Comparison of ENCODE assay signal across 1 cellular context in genomic region chr5:168317521-168318147, GRCh38.
TF ChIP-seq lines count a peak whose summit lies in the region.

No MANE protein-coding gene starts in this region.

TF ChIP-seq in HepG2, 621 proteins besides CTCF, POLR2A, EP300 and RAD21 (continued from another document):
- TF ChIP-seq NRL (CRISPR knock-in tag; IDR thresholded peaks at IDR 0.05; ENCODE audit: borderline replicate concordance), result no peak
- peak; percentile 37; the same call in 1 of the 2 replicates for TF ChIP-seq SOX5 (CRISPR knock-in tag; IDR thresholded peaks at IDR 0.05; ENCODE audit: borderline replicate concordance)
- TF ChIP-seq KLF13 (CRISPR knock-in tag; IDR thresholded peaks at IDR 0.05), result no peak
- no peak for TF ChIP-seq FOXC1 (CRISPR knock-in tag; IDR thresholded peaks at IDR 0.05; ENCODE audit: borderline replicate concordance)
- peak; percentile 44; the same call in 1 of the 2 replicates for TF ChIP-seq GATAD2A (CRISPR knock-in tag; IDR thresholded peaks at IDR 0.05)
- no peak for TF ChIP-seq ELF3 (CRISPR knock-in tag; IDR thresholded peaks at IDR 0.05)
- peak; percentile 39; the same call in 1 of the 2 replicates for TF ChIP-seq SIX1 (CRISPR knock-in tag; IDR thresholded peaks at IDR 0.05; ENCODE audit: borderline replicate concordance)
- 0 out of 2 replicates have a peak, but pooled peaks have one; percentile 35 for TF ChIP-seq FOXA3 (CRISPR knock-in tag; IDR thresholded peaks at IDR 0.05)
- peak; percentile 86 for TF ChIP-seq FOSL2 (CRISPR knock-in tag; IDR thresholded peaks at IDR 0.05)
- TF ChIP-seq ZNF747 (CRISPR knock-in tag; IDR thresholded peaks at IDR 0.05; ENCODE audit: borderline replicate concordance), result no peak
- peak; percentile 79 for TF ChIP-seq CREM (IDR thresholded peaks at IDR 0.05)
- no peak for TF ChIP-seq CREM (CRISPR knock-in tag; IDR thresholded peaks at IDR 0.05)
- 0 out of 2 replicates have a peak, but pooled peaks have one; percentile 13 for TF ChIP-seq RXRB (CRISPR knock-in tag; IDR thresholded peaks at IDR 0.05; ENCODE audit: borderline replicate concordance)
- TF ChIP-seq CEBPB (IDR thresholded peaks at IDR 0.05; ENCODE audit: borderline replicate concordance, low read depth, low read length), result peak; percentile 64
- TF ChIP-seq, protein P1, sequence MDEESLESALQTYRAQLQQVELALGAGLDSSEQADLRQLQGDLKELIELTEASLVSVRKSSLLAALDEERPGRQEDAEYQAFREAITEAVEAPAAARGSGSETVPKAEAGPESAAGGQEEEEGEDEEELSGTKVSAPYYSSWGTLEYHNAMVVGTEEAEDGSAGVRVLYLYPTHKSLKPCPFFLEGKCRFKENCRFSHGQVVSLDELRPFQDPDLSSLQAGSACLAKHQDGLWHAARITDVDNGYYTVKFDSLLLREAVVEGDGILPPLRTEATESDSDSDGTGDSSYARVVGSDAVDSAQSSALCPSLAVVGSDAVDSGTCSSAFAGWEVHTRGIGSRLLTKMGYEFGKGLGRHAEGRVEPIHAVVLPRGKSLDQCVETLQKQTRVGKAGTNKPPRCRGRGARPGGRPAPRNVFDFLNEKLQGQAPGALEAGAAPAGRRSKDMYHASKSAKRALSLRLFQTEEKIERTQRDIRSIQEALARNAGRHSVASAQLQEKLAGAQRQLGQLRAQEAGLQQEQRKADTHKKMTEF (CRISPR knock-in tag; IDR thresholded peaks at IDR 0.05), result 0 out of 2 replicates have a peak, but pooled peaks have one; percentile 27
- peak; percentile 65 for TF ChIP-seq TEAD3 (CRISPR knock-in tag; optimal IDR thresholded peaks at IDR 0.05; ENCODE audit: borderline replicate concordance)
- TF ChIP-seq, protein P2, sequence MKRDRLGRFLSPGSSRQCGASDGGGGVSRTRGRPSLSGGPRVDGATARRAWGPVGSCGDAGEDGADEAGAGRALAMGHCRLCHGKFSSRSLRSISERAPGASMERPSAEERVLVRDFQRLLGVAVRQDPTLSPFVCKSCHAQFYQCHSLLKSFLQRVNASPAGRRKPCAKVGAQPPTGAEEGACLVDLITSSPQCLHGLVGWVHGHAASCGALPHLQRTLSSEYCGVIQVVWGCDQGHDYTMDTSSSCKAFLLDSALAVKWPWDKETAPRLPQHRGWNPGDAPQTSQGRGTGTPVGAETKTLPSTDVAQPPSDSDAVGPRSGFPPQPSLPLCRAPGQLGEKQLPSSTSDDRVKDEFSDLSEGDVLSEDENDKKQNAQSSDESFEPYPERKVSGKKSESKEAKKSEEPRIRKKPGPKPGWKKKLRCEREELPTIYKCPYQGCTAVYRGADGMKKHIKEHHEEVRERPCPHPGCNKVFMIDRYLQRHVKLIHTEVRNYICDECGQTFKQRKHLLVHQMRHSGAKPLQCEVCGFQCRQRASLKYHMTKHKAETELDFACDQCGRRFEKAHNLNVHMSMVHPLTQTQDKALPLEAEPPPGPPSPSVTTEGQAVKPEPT (CRISPR knock-in tag; IDR thresholded peaks at IDR 0.05; ENCODE audit: low read depth), result no peak
- peak; percentile 98 for TF ChIP-seq ATF7 (IDR thresholded peaks at IDR 0.05)
- no peak for TF ChIP-seq ATF7 (CRISPR knock-in tag; IDR thresholded peaks at IDR 0.05)
- TF ChIP-seq, protein P3, sequence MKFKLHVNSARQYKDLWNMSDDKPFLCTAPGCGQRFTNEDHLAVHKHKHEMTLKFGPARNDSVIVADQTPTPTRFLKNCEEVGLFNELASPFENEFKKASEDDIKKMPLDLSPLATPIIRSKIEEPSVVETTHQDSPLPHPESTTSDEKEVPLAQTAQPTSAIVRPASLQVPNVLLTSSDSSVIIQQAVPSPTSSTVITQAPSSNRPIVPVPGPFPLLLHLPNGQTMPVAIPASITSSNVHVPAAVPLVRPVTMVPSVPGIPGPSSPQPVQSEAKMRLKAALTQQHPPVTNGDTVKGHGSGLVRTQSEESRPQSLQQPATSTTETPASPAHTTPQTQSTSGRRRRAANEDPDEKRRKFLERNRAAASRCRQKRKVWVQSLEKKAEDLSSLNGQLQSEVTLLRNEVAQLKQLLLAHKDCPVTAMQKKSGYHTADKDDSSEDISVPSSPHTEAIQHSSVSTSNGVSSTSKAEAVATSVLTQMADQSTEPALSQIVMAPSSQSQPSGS (CRISPR knock-in tag; IDR thresholded peaks at IDR 0.05), result peak; percentile 68; the same call in 1 of the 2 replicates
- peak; percentile 63; the same call in 1 of the 2 replicates for TF ChIP-seq ATF1 (CRISPR knock-in tag; IDR thresholded peaks at IDR 0.05)
- TF ChIP-seq ZBTB7B (CRISPR knock-in tag; IDR thresholded peaks at IDR 0.05), result 0 out of 2 replicates have a peak, but pooled peaks have one; percentile 45
- TF ChIP-seq SMYD3 (CRISPR knock-in tag; IDR thresholded peaks at IDR 0.05), result no peak
- no peak for TF ChIP-seq ZNF75D (CRISPR knock-in tag; IDR thresholded peaks at IDR 0.05; ENCODE audit: borderline replicate concordance)
- no peak for TF ChIP-seq NONO (IDR thresholded peaks at IDR 0.05)
- TF ChIP-seq NONO (CRISPR knock-in tag; conservative IDR thresholded peaks at IDR 0.05), result no peak
- TF ChIP-seq SAP130 (CRISPR knock-in tag; IDR thresholded peaks at IDR 0.05; ENCODE audit: low read depth), result peak; percentile 29; the same call in 1 of the 2 replicates
- TF ChIP-seq ARID5B (CRISPR knock-in tag; IDR thresholded peaks at IDR 0.05), result peak; percentile 44; the same call in 1 of the 2 replicates
- peak; percentile 98 for TF ChIP-seq ZBTB21 (CRISPR knock-in tag; IDR thresholded peaks at IDR 0.05)
- TF ChIP-seq, protein P4, sequence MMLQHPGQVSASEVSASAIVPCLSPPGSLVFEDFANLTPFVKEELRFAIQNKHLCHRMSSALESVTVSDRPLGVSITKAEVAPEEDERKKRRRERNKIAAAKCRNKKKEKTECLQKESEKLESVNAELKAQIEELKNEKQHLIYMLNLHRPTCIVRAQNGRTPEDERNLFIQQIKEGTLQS (CRISPR knock-in tag; IDR thresholded peaks at IDR 0.05), result peak; percentile 65
- 0 out of 2 replicates have a peak, but pooled peaks have one; percentile 22 for TF ChIP-seq ZNF331 (CRISPR knock-in tag; IDR thresholded peaks at IDR 0.05)
- no peak for TF ChIP-seq NFRKB (IDR thresholded peaks at IDR 0.05)
- peak; percentile 40; the same call in 1 of the 2 replicates for TF ChIP-seq CEBPG (CRISPR knock-in tag; IDR thresholded peaks at IDR 0.05)
TF ChIP-seq in HepG2: peak in this region for 26.
